Comparison of ENCODE assay signal across 8 cellular contexts in genomic region chr12:53726946-53727309, GRCh38. TPM values are rescaled to one million over a fixed set of nuclear protein-coding genes. Genes with fewer than 3 reads are reported as not detected.
A peak's percentile ranks its signal among the peaks of the same experiment; 100 is the strongest.
DNase-seq lines count a peak whose midpoint lies in the region; ATAC-seq and TF ChIP-seq lines count a peak whose summit lies in the region.

No MANE protein-coding gene starts in this region.

- H3K9me3 Mint-ChIP-seq in T-cell, result no peaks in the 10 kb centered on the region

- H3K4me3 Mint-ChIP-seq in T-cell, result peak overlapping the region; percentile 91 to 94 (median 92)

- H3K4me1 Mint-ChIP-seq in T-cell, result peaks cover 31 to 32% (median 31%) of the 10 kb centered on the region in 3 donors

- H3K27me3 ChIP-seq in foreskin keratinocyte, result no peaks in the 10 kb centered on the region

- CTCF ChIA-PET in T-cell (lab: Charles Lee), result interaction anchor here (0.7 to 4.7 kb wide), 7 partner anchors 8 to 19 kb away, joined by 3 to 24 read pairs (median 4); no protein-coding TSS in a partner anchor

- no peak for ATAC-seq in T-cell (replicated peaks in 1 of 4)
- peak; percentile 14 for ATAC-seq in foreskin keratinocyte
- peak; percentile 16 for ATAC-seq in sciatic nerve

- peak overlapping the region; percentile 90 to 91 for H3K27ac Mint-ChIP-seq in T-cell

- peak; percentile 53 for DNase-seq in NCI-H82 (lab: John Stamatoyannopoulos, UW)
- no peak for DNase-seq in NCI-H82 treated with DMSO at 0.1 percent for 48 hours (lab: John Stamatoyannopoulos, UW; ENCODE audit: unreplicated experiment)
- DNase-seq in T-cell, result peak in 1 of 34 experiments; percentile 21
- no peak for DNase-seq in foreskin keratinocyte
- DNase-seq in sciatic nerve (ENCODE audit: low spot score), result peak; percentile 65
- DNase-seq in AG20443 (ENCODE audit: low spot score), result no peak
- DNase-seq in NCI-H345 (lab: John Stamatoyannopoulos, UW), result no peak
- DNase-seq in NCI-H524 (lab: John Stamatoyannopoulos, UW), result no peak

- intact Hi-C loops in sciatic nerve (cut with DNase I), result no loop called here

- no peak for TF ChIP-seq CTCF in foreskin keratinocyte (conservative IDR thresholded peaks at IDR 0.05)

- H3K36me3 Mint-ChIP-seq in T-cell, result peaks cover 31% of the 10 kb centered on the region

- H3K27me3 Mint-ChIP-seq in T-cell, result no peaks in the 10 kb centered on the region

- H3K27ac ChIP-seq in foreskin keratinocyte, result peak overlapping the region; percentile 14

- peaks cover 9% of the 10 kb centered on the region for H3K4me1 ChIP-seq in foreskin keratinocyte

- POLR2A ChIA-PET in T-cell (lab: Charles Lee), result interaction anchor here in 1 of 2 donors (0.6 kb wide), 1 partner anchor 17 kb away, joined by 3 read pairs; no protein-coding TSS in a partner anchor

RNA-seq across cellular contexts. Expression of gene CALCOCO1, which starts 0.3 kb away (rescaled TPM):
- total RNA-seq in T-cell (100 to 1,000 TPM; 118 to 162 (median 153) TPM), foreskin keratinocyte (31.5 and 51.5 TPM in 2 replicates), sciatic nerve (206 TPM)
- polyA plus RNA-seq in foreskin keratinocyte, result 23.0 and 32.1 TPM in 2 replicates

RNA-seq across cellular contexts. Expression of gene CISTR, which starts 24.9 kb away (rescaled TPM):
- total RNA-seq in T-cell (not detected), foreskin keratinocyte (not detected in 2 replicates), sciatic nerve (not detected)
- not detected in 2 replicates for polyA plus RNA-seq in foreskin keratinocyte

RNA-seq across cellular contexts. Expression of gene ATP5MC2, which starts 51.0 kb away (rescaled TPM):
- total RNA-seq in T-cell (100 to 1,000 TPM; 223 to 283 (median 251) TPM), foreskin keratinocyte (195 and 206 TPM in 2 replicates), sciatic nerve (148 TPM)
- 345 and 363 TPM in 2 replicates for polyA plus RNA-seq in foreskin keratinocyte

Comparison
In these comparisons a context has a peak if more than half of its experiments do, and no peak if none do; other contexts are left out.
1. DNase-seq: peak in NCI-H82 (single experiment) and sciatic nerve (single experiment); none in NCI-H82 treated with DMSO at 0.1 percent for 48 hours (single experiment), foreskin keratinocyte (0 of 2), AG20443 (single experiment), NCI-H345 (single experiment) and NCI-H524 (0 of 2).
2. ATAC-seq: peak in foreskin keratinocyte (single experiment) and sciatic nerve (single experiment); none in T-cell (0 of 4).